Comparison of ENCODE assay signal across 9 cellular contexts in the genomic region with DNA sequence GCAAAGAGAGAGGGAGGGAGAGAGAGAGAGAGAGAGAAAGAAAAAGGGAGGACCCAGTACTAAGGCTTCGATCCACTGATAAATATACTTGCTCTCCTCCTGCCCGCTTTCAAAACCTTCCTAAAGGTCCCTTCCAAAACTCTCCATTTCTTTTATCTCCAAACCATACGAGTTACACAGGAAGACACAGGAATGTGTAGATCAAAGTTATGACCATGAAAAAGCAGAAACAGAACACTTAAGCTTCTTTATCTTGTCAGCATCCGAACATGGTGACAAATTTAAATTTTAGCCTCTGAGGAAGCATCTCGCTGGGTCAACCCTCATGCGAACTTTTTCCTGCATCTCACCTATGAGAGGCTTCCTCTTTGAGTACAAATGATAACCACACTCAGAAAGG.
"Had no signal": no experiment of that assay in that cellular context is flagged by ENCODE, and none has a peak within 500 bp of the region (broad histone marks: within the 10 kb centered on the region; RNA-seq: fewer than 3 reads in every experiment).

No MANE protein-coding gene starts in this region.

- H3K27ac Mint-ChIP-seq: HFFc6, IgD-negative memory B cell had no signal

- ATAC-seq: HCT116, HepG2 had no signal

- H3K4me3 Mint-ChIP-seq: HFFc6, IgD-negative memory B cell had no signal

- H3K9me3 Mint-ChIP-seq: HFFc6 had no signal

- H3K9me3 ChIP-seq: HAP-1 had no signal

- H3K4me3 ChIP-seq: HAP-1 had no signal

- DNase-seq: GOT3, H7, HFFc6, KG1 had no signal

- H3K36me3 Mint-ChIP-seq: IgD-negative memory B cell had no signal

- H3K4me1 ChIP-seq: HAP-1 had no signal

- H3K4me1 Mint-ChIP-seq: IgD-negative memory B cell had no signal

- FAIRE-seq: HepG2 had no signal

- H3K27ac ChIP-seq: HL-60 had no signal
